In the genomic region with DNA sequence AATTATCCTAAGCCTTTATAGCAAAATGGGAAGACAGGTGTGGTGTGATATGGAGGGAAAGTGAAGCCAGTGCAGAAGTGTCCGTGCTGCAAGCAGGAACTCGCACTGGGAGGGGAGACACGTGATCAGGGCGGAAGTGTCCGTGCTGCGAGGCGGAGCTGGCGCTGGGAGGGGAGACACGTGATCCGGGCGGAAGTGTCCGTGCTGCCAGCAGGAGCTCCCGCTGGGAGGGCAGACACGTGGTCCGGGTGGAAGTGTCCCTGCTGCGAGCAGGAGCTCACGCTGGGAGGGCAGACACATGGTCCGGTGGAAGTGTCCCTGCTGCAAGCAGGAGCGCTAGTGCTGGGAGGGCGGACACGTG, we compare ENCODE assay signal across 15 cellular contexts. TPM values are rescaled to one million over a fixed set of nuclear protein-coding genes. Genes with fewer than 3 reads are reported as not detected.
A peak's percentile ranks its signal among the peaks of the same experiment; 100 is the strongest.
DNase-seq lines count a peak whose midpoint lies in the region; ATAC-seq, FAIRE-seq and TF ChIP-seq lines count a peak whose summit lies in the region.
"Had no signal": no experiment of that assay in that cellular context is flagged by ENCODE, and none has a peak within 500 bp of the region (broad histone marks: within the 10 kb centered on the region; RNA-seq: fewer than 3 reads in every experiment).

No MANE protein-coding gene starts in this region.

- peak overlapping the region; percentile 82 for H3K27ac Mint-ChIP-seq in WTC11

- no peak overlapping the region for H3K9ac ChIP-seq in kidney (ENCODE audit: low read length in 2 of 2)

- peak overlapping the region; percentile 83 to 90 for H3K27ac ChIP-seq in kidney (ENCODE audit: low read depth in 2 of 2, low read length in 2 of 2)
- H3K27ac ChIP-seq: heart left ventricle had no signal

- no peak overlapping the region for H3K4me3 Mint-ChIP-seq in WTC11
- H3K4me3 Mint-ChIP-seq: activated T-cell treated with anti-CD3 and anti-CD28 coated beads, Interleukin-2, amount 50 U/mL, for 4 hours had no signal

- in situ Hi-C loops in GM13977 (cut with MboI; ENCODE audit: low pct_unique_long_range_greater_than_20kb, low sequenced_read_pairs, unreplicated experiment), result no loop called here

- H3K36me3 Mint-ChIP-seq in WTC11, result peaks cover 27% of the 10 kb centered on the region

- H3K4me1 ChIP-seq in kidney (ENCODE audit: control insufficient read depth in 1 of 2, insufficient read depth in 1 of 2, low read depth in 1 of 2, low read length in 2 of 2), result peaks cover 28% of the 10 kb centered on the region in 2 donors

- DNase-seq in COR-L47 (lab: John Stamatoyannopoulos, UW), result peak; percentile 97
- peak; percentile 93 for DNase-seq in NCI-H1105 (lab: John Stamatoyannopoulos, UW)
- DNase-seq in WTC11 (ENCODE audit: low spot score), result no peak
- peak; percentile 94 for DNase-seq in kidney
- no peak for DNase-seq in activated CD4-positive, CD25-positive, alpha-beta regulatory T cell treated with anti-CD3 and anti-CD28 coated beads, Interleukin-2, amount 50 U/mL, for 72 hours
- DNase-seq in GM13977 (ENCODE audit: low spot score), result no peak
- DNase-seq: activated T-cell treated with anti-CD3 and anti-CD28 coated beads, Interleukin-2, amount 50 U/mL, for 4 hours; small intestine; T-helper 9 cell had no signal

- POLR2A ChIA-PET in WTC11 (lab: Charles Lee), result interaction anchor here (0.7 kb wide), 1 partner anchor 1913 kb away, joined by 3 read pairs; no protein-coding TSS in a partner anchor

- ATAC-seq in WTC11 (no peak), HG03354 (IDR thresholded peaks at IDR 0.05; ENCODE audit: poor library complexity, severe bottlenecking, unreplicated experiment) (no peak), HG03432 (IDR thresholded peaks at IDR 0.05; ENCODE audit: unreplicated experiment) (no peak)
- ATAC-seq: heart left ventricle, K562 had no signal

- peaks cover 12% of the 10 kb centered on the region in 2 donors for H3K36me3 ChIP-seq in kidney (ENCODE audit: control insufficient read depth in 1 of 2, insufficient read depth in 2 of 2, low read length in 2 of 2)

- H3K9me3 ChIP-seq in kidney (ENCODE audit: control insufficient read depth in 1 of 2, low read length in 2 of 2), result no peaks in the 10 kb centered on the region
- H3K9me3 ChIP-seq: heart left ventricle had no signal

- no peak for TF ChIP-seq CTCF in WTC11 (IDR thresholded peaks at IDR 0.05)
- no peak for TF ChIP-seq CTCF in kidney (IDR thresholded peaks at IDR 0.05; ENCODE audit: borderline replicate concordance, extremely low read depth, insufficient read depth)
- TF ChIP-seq CTCF in GM13977 (IDR thresholded peaks at IDR 0.05; ENCODE audit: extremely low read depth, insufficient read depth, missing control alignments), result no peak

- FAIRE-seq in kidney (lab: Jason Lieb, UNC), result no peak
- FAIRE-seq: colon, GM18507, K562, small intestine had no signal

- H3K4me3 ChIP-seq in kidney (ENCODE audit: low read length in 2 of 2), result peak overlapping the region; percentile 70 to 71
- H3K4me3 ChIP-seq: heart left ventricle, K562 had no signal

- CTCF ChIA-PET in WTC11 (lab: Charles Lee), result no interaction called here

- intact Hi-C loops in kidney (cut with DNase I), result loop anchor here (5.0 kb wide), 1 partner anchor 440 kb away; no protein-coding TSS in a partner anchor

- no peaks in the 10 kb centered on the region for H3K4me1 Mint-ChIP-seq in WTC11

- H3K27me3 Mint-ChIP-seq in WTC11 (ENCODE audit: low read depth), result no peaks in the 10 kb centered on the region

- H3K9me3 Mint-ChIP-seq in WTC11, result no peaks in the 10 kb centered on the region
- H3K9me3 Mint-ChIP-seq: activated T-cell treated with anti-CD3 and anti-CD28 coated beads, Interleukin-2, amount 50 U/mL, for 4 hours had no signal

TF ChIP-seq in WTC11, 78 proteins besides CTCF, POLR2A, EP300 and RAD21:
- TF ChIP-seq TEAD1 (CRISPR knock-in tag; IDR thresholded peaks at IDR 0.05) (no peak), ZNF416 (CRISPR knock-in tag; IDR thresholded peaks at IDR 0.05) (no peak)

RNA-seq across cellular contexts. Expression of a gene that starts 40.5 kb away (rescaled TPM):
- total RNA-seq in WTC11 (2021) (40.8 to 44.1 TPM (median 43.6 TPM) in 3 replicates), kidney (15.9 TPM)
- polyA plus RNA-seq in kidney (ENCODE audit: insufficient read depth, low read depth, low replicate concordance), result 21.4 TPM

RNA-seq across cellular contexts. Expression of a gene that starts 41.1 kb away (rescaled TPM):
- total RNA-seq in WTC11 (2021), result 55.5 to 62.2 TPM (median 56.0 TPM) in 3 replicates
- total RNA-seq in kidney, result 29.7 TPM
- polyA plus RNA-seq in kidney (ENCODE audit: insufficient read depth, low read depth, low replicate concordance), result 11.6 TPM

Comparison
In these comparisons a context has a peak if more than half of its experiments do, and no peak if none do; other contexts are left out.
1. DNase-seq: peak in COR-L47 (single experiment), NCI-H1105 (single experiment) and kidney (single experiment); none in WTC11 (single experiment), activated CD4-positive, CD25-positive, alpha-beta regulatory T cell treated with anti-CD3 and anti-CD28 coated beads, Interleukin-2, amount 50 U/mL, for 72 hours (single experiment) and GM13977 (single experiment).